Comparison of ENCODE assay signal across 8 cellular contexts in the genomic region with DNA sequence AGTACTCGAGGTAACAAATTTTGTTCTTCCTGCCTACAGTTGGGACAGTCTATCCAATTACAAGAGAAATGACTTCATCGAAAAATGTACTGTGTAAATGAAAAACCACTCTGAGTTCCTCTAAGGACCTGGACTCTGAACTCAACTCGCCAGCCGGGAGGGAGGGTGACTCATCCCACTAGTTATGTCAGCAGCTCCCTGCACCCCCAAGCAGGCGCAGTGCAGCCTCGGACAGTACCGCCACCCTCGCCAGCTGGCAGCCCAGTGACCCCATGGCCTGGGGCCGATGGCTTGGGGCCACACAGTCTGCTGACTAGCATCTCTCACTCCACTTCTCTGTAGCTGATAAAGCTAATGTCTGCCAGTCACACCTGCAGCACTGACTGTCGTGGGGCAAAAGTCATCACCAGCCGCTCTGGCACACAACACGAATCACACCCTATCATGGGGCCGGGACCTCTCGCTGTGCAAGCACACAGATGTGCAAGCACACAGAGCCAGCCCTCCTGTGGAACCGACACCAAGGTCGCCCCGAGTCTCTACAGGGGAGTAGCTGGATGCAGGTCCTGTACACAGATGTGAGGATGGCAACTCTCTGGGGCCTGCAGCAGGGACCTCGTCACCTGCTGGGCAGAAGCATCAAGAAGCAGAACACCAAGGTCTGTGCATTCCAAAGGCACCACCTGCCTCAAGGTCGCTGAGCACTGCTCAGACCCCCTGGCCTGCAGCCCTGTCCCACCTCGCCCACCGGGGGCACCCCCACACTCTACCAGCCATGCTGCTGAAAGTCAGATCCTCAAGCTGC. TPM values are rescaled to one million over a fixed set of nuclear protein-coding genes. Genes with fewer than 3 reads are reported as not detected.
A peak's percentile ranks its signal among the peaks of the same experiment; 100 is the strongest.
DNase-seq lines count a peak whose midpoint lies in the region; ATAC-seq lines count a peak whose summit lies in the region.

No MANE protein-coding gene starts in this region.

- peaks cover 30 to 54% of the 10 kb centered on the region in 2 donors for H3K36me3 Mint-ChIP-seq in stimulated activated naive B cell treated with anti-CD40 and anti-IgM and Interleukin-4, amounts not matched to agents 10 μg/mL and 1 μg/mL and 100 μg/mL, for 72 hours

- peak overlapping the region; percentile 47 for H3K27ac Mint-ChIP-seq in stimulated activated naive B cell treated with anti-CD40 and anti-IgM and Interleukin-4, amounts not matched to agents 10 μg/mL and 1 μg/mL and 100 μg/mL, for 72 hours

- H3K4me1 Mint-ChIP-seq in stimulated activated naive B cell treated with anti-CD40 and anti-IgM and Interleukin-4, amounts not matched to agents 10 μg/mL and 1 μg/mL and 100 μg/mL, for 72 hours, result peaks cover 38 to 66% of the 10 kb centered on the region in 2 donors

- no peak for DNase-seq in activated CD4-positive, CD25-positive, alpha-beta regulatory T cell treated with anti-CD3 and anti-CD28 coated beads, Interleukin-2, amount 50 U/mL, for 72 hours
- DNase-seq in activated CD4-positive, alpha-beta T cell treated with anti-CD3 and anti-CD28 coated beads for 48 hours, result peak; percentile 54
- peak in 1 of 3 donors; percentile 21 for DNase-seq in effector memory CD4-positive, alpha-beta T cell
- DNase-seq in lung microvascular endothelial cell (ENCODE audit: low read depth in 2 of 2), result peak; percentile 77 to 95
- DNase-seq in stimulated activated naive B cell treated with anti-CD40 and anti-IgM and Interleukin-4, amounts not matched to agents 10 μg/mL and 1 μg/mL and 100 μg/mL, for 72 hours, result no peak
- DNase-seq in NCI-H2107 treated with DMSO at 0.1 percent for 48 hours (lab: John Stamatoyannopoulos, UW; ENCODE audit: unreplicated experiment), result no peak

- peak overlapping the region; percentile 12 for H3K27ac ChIP-seq in effector memory CD4-positive, alpha-beta T cell (ENCODE audit: insufficient read depth, low read length, poor library complexity, severe bottlenecking)

- peaks cover 36% of the 10 kb centered on the region for H3K4me1 ChIP-seq in effector memory CD4-positive, alpha-beta T cell (ENCODE audit: control insufficient read depth, insufficient read depth, low read length, poor library complexity, severe bottlenecking)

- ATAC-seq in activated CD4-positive, CD25-positive, alpha-beta regulatory T cell treated with anti-CD3 and anti-CD28 coated beads, Interleukin-2, amount 50 U/mL, for 24 hours, result peak; percentile 70 to 75
- ATAC-seq in stimulated activated naive B cell treated with anti-CD40 and anti-IgM and Interleukin-4, amounts not matched to agents 10 μg/mL and 1 μg/mL and 100 μg/mL, for 72 hours (replicated peaks), result peak in 1 of 2 donors; percentile 29
- no peak for ATAC-seq in GM18873 (IDR thresholded peaks at IDR 0.05; ENCODE audit: low FRiP score, unreplicated experiment)

- peaks cover 60% of the 10 kb centered on the region for H3K36me3 ChIP-seq in effector memory CD4-positive, alpha-beta T cell (ENCODE audit: control insufficient read depth, insufficient read depth, low read length)

- H3K27me3 ChIP-seq in effector memory CD4-positive, alpha-beta T cell (replicated peaks; ENCODE audit: control insufficient read depth, insufficient read depth, low read length, poor library complexity, severe bottlenecking), result no peaks in the 10 kb centered on the region

- no peaks in the 10 kb centered on the region for H3K9me3 Mint-ChIP-seq in stimulated activated naive B cell treated with anti-CD40 and anti-IgM and Interleukin-4, amounts not matched to agents 10 μg/mL and 1 μg/mL and 100 μg/mL, for 72 hours

- no peak overlapping the region for H3K4me3 ChIP-seq in effector memory CD4-positive, alpha-beta T cell (ENCODE audit: insufficient read depth, low read depth, low read length, poor library complexity, severe bottlenecking)

- H3K27me3 Mint-ChIP-seq in stimulated activated naive B cell treated with anti-CD40 and anti-IgM and Interleukin-4, amounts not matched to agents 10 μg/mL and 1 μg/mL and 100 μg/mL, for 72 hours, result no peaks in the 10 kb centered on the region

- peak overlapping the region in 1 of 2 donors; percentile 9 for H3K4me3 Mint-ChIP-seq in stimulated activated naive B cell treated with anti-CD40 and anti-IgM and Interleukin-4, amounts not matched to agents 10 μg/mL and 1 μg/mL and 100 μg/mL, for 72 hours

- no peaks in the 10 kb centered on the region for H3K9me3 ChIP-seq in effector memory CD4-positive, alpha-beta T cell (ENCODE audit: control insufficient read depth, low read length)

RNA-seq across cellular contexts. Expression of a gene that starts 5.7 kb away (rescaled TPM):
- 38.8 and 41.3 TPM in 2 replicates for total RNA-seq in lung microvascular endothelial cell

RNA-seq across cellular contexts. Expression of a gene that starts 38.9 kb away (rescaled TPM):
- 67.8 and 135 TPM in 2 replicates for total RNA-seq in lung microvascular endothelial cell

RNA-seq across cellular contexts. Expression of a gene that starts 49.6 kb away (rescaled TPM):
- total RNA-seq in lung microvascular endothelial cell, result under 0.01 TPM in 1 of 2 replicates, not detected in the other

RNA-seq across cellular contexts. Expression of a gene that starts 55.1 kb away (rescaled TPM):
- 2.0 and 3.4 TPM in 2 replicates for total RNA-seq in lung microvascular endothelial cell

Comparison
In these comparisons a context has a peak if more than half of its experiments do, and no peak if none do; other contexts are left out.
1. DNase-seq: peak in activated CD4-positive, alpha-beta T cell treated with anti-CD3 and anti-CD28 coated beads for 48 hours (single experiment) and lung microvascular endothelial cell (2 of 2); none in activated CD4-positive, CD25-positive, alpha-beta regulatory T cell treated with anti-CD3 and anti-CD28 coated beads, Interleukin-2, amount 50 U/mL, for 72 hours (single experiment), stimulated activated naive B cell treated with anti-CD40 and anti-IgM and Interleukin-4, amounts not matched to agents 10 μg/mL and 1 μg/mL and 100 μg/mL, for 72 hours (single experiment) and NCI-H2107 treated with DMSO at 0.1 percent for 48 hours (single experiment).